25 cellular contexts compared by ENCODE assay signal in genomic region chr6:100892693-100893092, GRCh38. TPM values are rescaled to one million over a fixed set of nuclear protein-coding genes. Genes with fewer than 3 reads are reported as not detected.
DNase-seq lines count a peak whose midpoint lies in the region; ATAC-seq and TF ChIP-seq lines count a peak whose summit lies in the region.
"Had no signal": no experiment of that assay in that cellular context is flagged by ENCODE, and none has a peak within 500 bp of the region (broad histone marks: within the 10 kb centered on the region; RNA-seq: fewer than 3 reads in every experiment).

No MANE protein-coding gene starts in this region.

- H3K9me3 ChIP-seq in testis (no peaks in the 10 kb centered on the region), stomach (peaks cover 0 to 3% (median under 1%) of the 10 kb centered on the region in 4 donors)
- H3K9me3 ChIP-seq: BLaER1, upper lobe of right lung had no signal

- no peaks in the 10 kb centered on the region for H3K27me3 ChIP-seq in testis
- H3K27me3 ChIP-seq in stomach = no peaks in the 10 kb centered on the region
- H3K27me3 ChIP-seq: BLaER1, foreskin keratinocyte, spleen, upper lobe of right lung had no signal

- no peak for TF ChIP-seq EP300 in stomach (IDR thresholded peaks at IDR 0.05)

- no peaks in the 10 kb centered on the region for H3K4me1 Mint-ChIP-seq in activated naive CD4-positive, alpha-beta T cell treated with anti-CD3 and anti-CD28 coated beads, Interleukin-2, amount 50 U/mL, for 24 hours
- H3K4me1 Mint-ChIP-seq: central memory CD8-positive, alpha-beta T cell; naive B cell had no signal

- TF ChIP-seq CTCF in VCaP (conservative IDR thresholded peaks at IDR 0.05) (no peak), testis (IDR thresholded peaks at IDR 0.05) (no peak), stomach (IDR thresholded peaks at IDR 0.05) (no peak)

- H3K4me1 ChIP-seq in testis (peaks cover 14% of the 10 kb centered on the region), stomach (no peaks in the 10 kb centered on the region)
- H3K4me1 ChIP-seq: BLaER1, foreskin keratinocyte, spleen, upper lobe of right lung had no signal

- H3K27ac ChIP-seq in VCaP (peak overlapping the region; percentile 66), testis (no peak overlapping the region), stomach (no peak overlapping the region)
- H3K27ac ChIP-seq: BLaER1, epithelial cell of prostate, foreskin keratinocyte, spleen, upper lobe of right lung had no signal

- 30 to 40% methylated on average over 3 of the region's 3 CpGs for WGBS in testis, 2 donors
- 68 to 75% (median 69%) methylated on average over 3 of the region's 3 CpGs for WGBS in stomach, 5 donors

- DNase-seq in activated naive CD4-positive, alpha-beta T cell treated with anti-CD3 and anti-CD28 coated beads, Interleukin-2, amount 50 U/mL, for 16 hours = no peak
- DNase-seq in iPS-NIHi11 (ENCODE audit: low spot score) = peak; percentile 26
- DNase-seq in testis = peak; percentile 21
- DNase-seq in NCI-H2107 (lab: John Stamatoyannopoulos, UW) = no peak
- no peak for DNase-seq in stomach
- DNase-seq: activated CD4-positive, alpha-beta T cell treated with anti-CD3 and anti-CD28 coated beads for 4 hours; foreskin keratinocyte; hippocampal formation; kidney glomerular epithelial cell; mammary epithelial cell; naive B cell; NCI-H187 treated with DMSO at 0.1 percent for 48 hours; NCI-H345; OCI-M1; retina; Right ventricle myocardium superior; spleen; upper lobe of right lung had no signal

- no peak overlapping the region for H3K4me3 Mint-ChIP-seq in activated naive CD4-positive, alpha-beta T cell treated with anti-CD3 and anti-CD28 coated beads, Interleukin-2, amount 50 U/mL, for 24 hours
- H3K4me3 Mint-ChIP-seq: activated naive CD8-positive, alpha-beta T cell; central memory CD8-positive, alpha-beta T cell; naive B cell had no signal

- peak overlapping the region; percentile 62 for H3K27ac Mint-ChIP-seq in activated naive CD4-positive, alpha-beta T cell treated with anti-CD3 and anti-CD28 coated beads, Interleukin-2, amount 50 U/mL, for 24 hours
- H3K27ac Mint-ChIP-seq: activated naive CD8-positive, alpha-beta T cell; naive B cell had no signal

- H3K4me3 ChIP-seq in testis (no peak overlapping the region), stomach (no peak overlapping the region)
- H3K4me3 ChIP-seq: BLaER1, spleen, upper lobe of right lung had no signal

- H3K27me3 Mint-ChIP-seq in activated naive CD4-positive, alpha-beta T cell treated with anti-CD3 and anti-CD28 coated beads, Interleukin-2, amount 50 U/mL, for 24 hours = no peaks in the 10 kb centered on the region
- H3K27me3 Mint-ChIP-seq: activated naive CD8-positive, alpha-beta T cell; central memory CD8-positive, alpha-beta T cell had no signal

- H3K36me3 Mint-ChIP-seq in activated naive CD4-positive, alpha-beta T cell treated with anti-CD3 and anti-CD28 coated beads, Interleukin-2, amount 50 U/mL, for 24 hours = no peaks in the 10 kb centered on the region
- H3K36me3 Mint-ChIP-seq: activated naive CD8-positive, alpha-beta T cell; naive B cell had no signal

- TF ChIP-seq POLR2A in testis (IDR thresholded peaks at IDR 0.05) (no peak), stomach (IDR thresholded peaks at IDR 0.05) (no peak)

- no peaks in the 10 kb centered on the region for H3K36me3 ChIP-seq in testis (ENCODE audit: low read depth, missing control alignments)
- H3K36me3 ChIP-seq in stomach = no peaks in the 10 kb centered on the region
- H3K36me3 ChIP-seq: BLaER1, spleen, upper lobe of right lung had no signal

- intact Hi-C loops in testis (cut with DNase I; ENCODE audit: low total_unique reads) (no loop called here), stomach (cut with DNase I; ENCODE audit: low total_unique reads) (no loop called here)

- ATAC-seq in HG03571 (IDR thresholded peaks at IDR 0.05; ENCODE audit: unreplicated experiment) = no peak
- ATAC-seq: foreskin keratinocyte, upper lobe of right lung had no signal

- no peaks in the 10 kb centered on the region for H3K9me3 Mint-ChIP-seq in activated naive CD4-positive, alpha-beta T cell treated with anti-CD3 and anti-CD28 coated beads, Interleukin-2, amount 50 U/mL, for 24 hours
- H3K9me3 Mint-ChIP-seq: central memory CD8-positive, alpha-beta T cell had no signal

RNA-seq across cellular contexts. Expression of gene ASCC3, which starts 11.6 kb away (rescaled TPM):
- 10 to 100 TPM; 29.0 to 29.3 TPM for total RNA-seq in testis
- 16.1 TPM for polyA plus RNA-seq in testis (ENCODE audit: insufficient read depth, low read depth, low replicate concordance)
- 10 to 100 TPM in 4 of 5 donors, 1 to 10 TPM in 1; 9.3 to 49.2 (median 39.7) TPM for total RNA-seq in stomach
- 1 to 10 TPM; 6.3 to 8.0 (median 6.7) TPM for polyA plus RNA-seq in stomach

Comparison
In these comparisons a context has a peak if more than half of its experiments do, and no peak if none do; other contexts are left out.
1. DNase-seq: peak in iPS-NIHi11 (single experiment) and testis (single experiment); none in activated naive CD4-positive, alpha-beta T cell treated with anti-CD3 and anti-CD28 coated beads, Interleukin-2, amount 50 U/mL, for 16 hours (single experiment), NCI-H2107 (single experiment) and stomach (single experiment).